In the genomic region with DNA sequence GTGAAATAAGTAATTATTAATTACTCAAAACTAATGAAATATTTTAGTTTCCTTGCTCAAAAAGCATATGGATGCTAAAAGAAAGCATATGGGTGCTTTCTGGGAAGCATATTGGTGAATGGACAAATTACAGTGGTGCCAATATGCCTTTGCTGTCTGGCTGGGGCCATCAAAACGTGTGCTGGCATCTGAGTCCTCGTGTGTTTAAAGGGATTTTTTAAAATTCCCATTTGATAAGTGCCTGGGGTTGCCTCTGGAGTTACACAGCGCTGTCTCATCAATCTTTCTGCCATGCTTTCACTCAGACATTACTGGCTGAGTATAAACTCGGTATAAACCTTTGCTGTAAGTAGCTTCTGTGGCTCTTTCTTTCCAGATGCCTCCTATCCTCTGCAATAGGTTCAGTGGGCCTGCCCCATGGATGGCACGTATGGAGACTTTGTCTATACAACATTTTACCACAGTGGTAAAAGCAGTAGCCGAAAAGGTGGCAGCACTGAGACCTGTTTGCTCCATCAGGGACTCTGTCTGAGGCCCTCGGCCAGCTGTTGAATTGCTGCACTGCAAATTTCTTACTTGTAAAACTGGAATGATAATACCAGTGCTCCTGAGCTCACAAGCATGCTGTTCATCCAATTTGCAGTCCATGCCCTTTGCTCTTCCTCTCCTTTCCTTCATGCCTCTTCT, we compare ENCODE assay signal across 11 cellular contexts.
DNase-seq lines count a peak whose midpoint lies in the region; ATAC-seq and TF ChIP-seq lines count a peak whose summit lies in the region.
"Had no signal": no experiment of that assay in that cellular context is flagged by ENCODE, and none has a peak within 500 bp of the region (broad histone marks: within the 10 kb centered on the region; RNA-seq: fewer than 3 reads in every experiment).

No MANE protein-coding gene starts in this region.

- H3K9me3 Mint-ChIP-seq in endodermal cell, result no peaks in the 10 kb centered on the region
- H3K9me3 Mint-ChIP-seq in neural progenitor cell, result no peaks in the 10 kb centered on the region
- H3K9me3 Mint-ChIP-seq in activated CD4-positive, alpha-beta T cell treated with anti-CD3 and anti-CD28 coated beads for 36 hours (ENCODE audit: low read depth), result no peaks in the 10 kb centered on the region
- no peaks in the 10 kb centered on the region for H3K9me3 Mint-ChIP-seq in endothelial cell (ENCODE audit: unreplicated experiment)

- H3K4me3 Mint-ChIP-seq in endodermal cell, result no peak overlapping the region
- H3K4me3 Mint-ChIP-seq in neural progenitor cell, result no peak overlapping the region
- no peak overlapping the region for H3K4me3 Mint-ChIP-seq in activated CD4-positive, alpha-beta T cell treated with anti-CD3 and anti-CD28 coated beads for 36 hours
- H3K4me3 Mint-ChIP-seq in endothelial cell (ENCODE audit: unreplicated experiment), result no peak overlapping the region

- POLR2A ChIA-PET in activated CD4-positive, alpha-beta T cell treated with anti-CD3 and anti-CD28 coated beads for 36 hours (lab: Charles Lee), result no interaction called here

- peak; percentile 42 for DNase-seq in AG10803 (ENCODE audit: low read depth)
- peak; percentile 15 for DNase-seq in NCI-H524 treated with DMSO at 0.1 percent for 48 hours (lab: John Stamatoyannopoulos, UW)
- peak; percentile 72 for DNase-seq in endodermal cell
- DNase-seq in neural progenitor cell (ENCODE audit: low spot score), result peak; percentile 28
- DNase-seq in activated CD4-positive, alpha-beta T cell treated with anti-CD3 and anti-CD28 coated beads for 36 hours, result no peak
- no peak for DNase-seq in NOMO-1 (lab: John Stamatoyannopoulos, UW; ENCODE audit: unreplicated experiment in 2 of 2)
- no peak for DNase-seq in endothelial cell (ENCODE audit: low spot score)
- DNase-seq: activated CD8-positive, alpha-beta memory T cell treated with anti-CD3 and anti-CD28 coated beads, Interleukin-2, amount 50 U/mL, for 48 hours; SHP77 treated with DMSO at 0.1 percent for 48 hours had no signal

- intact Hi-C loops in activated CD4-positive, alpha-beta T cell treated with anti-CD3 and anti-CD28 coated beads for 36 hours (cut with DNase I, micrococcal nuclease), result no loop called here

- WGBS in endodermal cell (ENCODE audit: insufficient coverage in 1 of 2, insufficient read length in 1 of 2), 2 experiments, result 77 to 86% methylated on average over 7 of the region's 7 CpGs

- TF ChIP-seq CTCF in AG10803 (conservative IDR thresholded peaks at IDR 0.05; ENCODE audit: low read length) (no peak), endodermal cell (conservative IDR thresholded peaks at IDR 0.05) (peak; percentile 53), neural progenitor cell (IDR thresholded peaks at IDR 0.05) (peak; percentile 30), endothelial cell (IDR thresholded peaks at IDR 0.05; ENCODE audit: unreplicated experiment) (no peak)

- no peaks in the 10 kb centered on the region for H4K20me1 ChIP-seq in neural progenitor cell (ENCODE audit: low read depth)
- H4K20me1 ChIP-seq: BLaER1 had no signal

- H3K9ac ChIP-seq in endodermal cell (ENCODE audit: extremely low read depth, low read length, poor library complexity, severe bottlenecking), result no peak overlapping the region
- H3K9ac ChIP-seq in neural progenitor cell, result no peak overlapping the region
- H3K9ac ChIP-seq: BLaER1 had no signal

- H3K27ac Mint-ChIP-seq in endodermal cell, result no peak overlapping the region
- H3K27ac Mint-ChIP-seq in neural progenitor cell, result no peak overlapping the region
- H3K27ac Mint-ChIP-seq in activated CD4-positive, alpha-beta T cell treated with anti-CD3 and anti-CD28 coated beads for 36 hours, result no peak overlapping the region
- H3K27ac Mint-ChIP-seq in endothelial cell (ENCODE audit: unreplicated experiment), result no peak overlapping the region

- H3K27ac ChIP-seq in endodermal cell (ENCODE audit: low read depth, low read length) (no peak overlapping the region), neural progenitor cell (no peak overlapping the region)
- H3K27ac ChIP-seq: BLaER1 had no signal

- no peaks in the 10 kb centered on the region for H3K27me3 Mint-ChIP-seq in endodermal cell (ENCODE audit: insufficient read depth)
- H3K27me3 Mint-ChIP-seq in neural progenitor cell (ENCODE audit: insufficient read depth, low read depth), result peaks cover 7% of the 10 kb centered on the region
- no peaks in the 10 kb centered on the region for H3K27me3 Mint-ChIP-seq in activated CD4-positive, alpha-beta T cell treated with anti-CD3 and anti-CD28 coated beads for 36 hours
- H3K27me3 Mint-ChIP-seq in endothelial cell (ENCODE audit: unreplicated experiment), result peaks cover 1% of the 10 kb centered on the region

- H3K4me1 ChIP-seq in endodermal cell (ENCODE audit: control insufficient read depth, insufficient read depth, low read length), result peaks cover 5% of the 10 kb centered on the region
- H3K4me1 ChIP-seq in neural progenitor cell, result no peaks in the 10 kb centered on the region

- no peak overlapping the region for H3K4me2 ChIP-seq in neural progenitor cell
- H3K4me2 ChIP-seq: BLaER1 had no signal

- H3K4me3 ChIP-seq in AG10803 (ENCODE audit: low read length) (peak overlapping the region; percentile 10; the same call in 1 of the 2 replicates), endodermal cell (ENCODE audit: low read length) (no peak overlapping the region), neural progenitor cell (no peak overlapping the region)
- H3K4me3 ChIP-seq: BLaER1 had no signal

- H3K9me3 ChIP-seq in endodermal cell (ENCODE audit: control insufficient read depth, low read length) (no peaks in the 10 kb centered on the region), neural progenitor cell (ENCODE audit: low read depth) (no peaks in the 10 kb centered on the region)
- H3K9me3 ChIP-seq: BLaER1 had no signal

- H3K4me1 Mint-ChIP-seq in endodermal cell (peaks cover 7% of the 10 kb centered on the region), neural progenitor cell (peaks cover 23% of the 10 kb centered on the region), endothelial cell (ENCODE audit: unreplicated experiment) (peaks cover 7% of the 10 kb centered on the region)
- peaks cover 5% of the 10 kb centered on the region for H3K4me1 Mint-ChIP-seq in activated CD4-positive, alpha-beta T cell treated with anti-CD3 and anti-CD28 coated beads for 36 hours

- H3K79me2 ChIP-seq in neural progenitor cell (ENCODE audit: low read depth), result no peaks in the 10 kb centered on the region

- H3K36me3 Mint-ChIP-seq in endodermal cell (ENCODE audit: low read depth), result no peaks in the 10 kb centered on the region
- no peaks in the 10 kb centered on the region for H3K36me3 Mint-ChIP-seq in neural progenitor cell
- peaks cover 2% of the 10 kb centered on the region for H3K36me3 Mint-ChIP-seq in activated CD4-positive, alpha-beta T cell treated with anti-CD3 and anti-CD28 coated beads for 36 hours (ENCODE audit: low read depth)
- no peaks in the 10 kb centered on the region for H3K36me3 Mint-ChIP-seq in endothelial cell (ENCODE audit: low read depth, unreplicated experiment)

- CTCF ChIA-PET in activated CD4-positive, alpha-beta T cell treated with anti-CD3 and anti-CD28 coated beads for 36 hours (lab: Charles Lee), result interaction anchor here (0.9 to 1.3 kb wide), 3 partner anchors 10 to 518 kb away, joined by 3 to 5 read pairs (median 3); no protein-coding TSS in a partner anchor

- no peaks in the 10 kb centered on the region for H3F3A ChIP-seq in neural progenitor cell (ENCODE audit: low read depth)

- no peak overlapping the region for H2AFZ ChIP-seq in neural progenitor cell (replicated peaks)

- H3K36me3 ChIP-seq in endodermal cell (ENCODE audit: control insufficient read depth, insufficient read depth, low read length) (peaks cover 5% of the 10 kb centered on the region), neural progenitor cell (no peaks in the 10 kb centered on the region)
- H3K36me3 ChIP-seq: BLaER1 had no signal

- no peak for ATAC-seq in GM21786 (IDR thresholded peaks at IDR 0.05; ENCODE audit: unreplicated experiment)
- ATAC-seq in activated CD4-positive, alpha-beta T cell treated with anti-CD3 and anti-CD28 coated beads for 36 hours, result no peak

- H3K27me3 ChIP-seq in endodermal cell (ENCODE audit: control insufficient read depth, insufficient read depth, low read length, poor library complexity, severe bottlenecking) (no peaks in the 10 kb centered on the region), neural progenitor cell (no peaks in the 10 kb centered on the region)
- H3K27me3 ChIP-seq: BLaER1 had no signal

Comparison
In these comparisons a context has a peak if more than half of its experiments do, and no peak if none do; other contexts are left out.
1. DNase-seq: peak in AG10803 (single experiment), NCI-H524 treated with DMSO at 0.1 percent for 48 hours (single experiment), endodermal cell (single experiment) and neural progenitor cell (single experiment); none in activated CD4-positive, alpha-beta T cell treated with anti-CD3 and anti-CD28 coated beads for 36 hours (single experiment), NOMO-1 (0 of 2) and endothelial cell (single experiment).
2. CTCF ChIP-seq: peak in endodermal cell (single experiment) and neural progenitor cell (single experiment); none in AG10803 (single experiment) and endothelial cell (single experiment).